ENCODE assay signal across 8 cellular contexts in the genomic region with DNA sequence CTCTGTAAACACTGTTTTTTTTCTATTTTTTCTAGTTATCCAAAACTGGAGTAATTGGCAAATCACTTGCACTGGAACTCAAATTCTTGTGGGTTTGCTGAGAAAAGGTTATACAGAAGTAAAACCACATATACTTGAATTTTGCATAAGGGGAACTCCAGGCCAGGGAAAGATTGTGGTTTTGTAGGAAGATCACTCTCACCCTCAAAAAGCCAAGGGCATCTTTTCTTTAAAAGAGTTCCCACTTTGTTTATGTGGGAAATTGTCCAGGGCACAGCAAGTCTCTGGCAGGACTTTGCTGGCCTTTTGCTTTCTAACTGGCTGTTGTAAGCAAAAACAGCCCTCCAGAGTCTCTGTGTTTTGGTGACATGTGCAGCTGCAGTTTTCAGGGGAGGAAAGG.
DNase-seq lines count a peak whose midpoint lies in the region; ATAC-seq and TF ChIP-seq lines count a peak whose summit lies in the region.

No MANE protein-coding gene starts in this region.

- H3K4me1 ChIP-seq in ACC112 (ENCODE audit: control insufficient read depth, insufficient read depth, low read length, unreplicated experiment) (peaks cover 17% of the 10 kb centered on the region), left lung (peaks cover 0 to 11% of the 10 kb centered on the region in 2 donors), mucosa of descending colon (ENCODE audit: low read depth) (no peaks in the 10 kb centered on the region)

- H3K27me3 ChIP-seq in ACC112 (ENCODE audit: insufficient read depth, low read length): no peaks in the 10 kb centered on the region
- H3K27me3 ChIP-seq in left lung: no peaks in the 10 kb centered on the region

- ATAC-seq in GM19043 (IDR thresholded peaks at IDR 0.05; ENCODE audit: low read depth, unreplicated experiment): peak; percentile 78
- peak; percentile 78 for ATAC-seq in HG03135 (IDR thresholded peaks at IDR 0.05; ENCODE audit: unreplicated experiment)
- ATAC-seq in activated naive CD8-positive, alpha-beta T cell treated with anti-CD3 and anti-CD28 coated beads, Interleukin-2, amount 10 ng/mL, durations not matched to agents 7 days and 5 days (ENCODE audit: low read depth): no peak
- ATAC-seq in left lung: peak; percentile 65
- no peak for ATAC-seq in mucosa of descending colon

- H3K9me3 Mint-ChIP-seq in activated naive CD8-positive, alpha-beta T cell treated with anti-CD3 and anti-CD28 coated beads, Interleukin-2, amount 10 ng/mL, durations not matched to agents 7 days and 5 days: peaks cover 2% of the 10 kb centered on the region

- no peaks in the 10 kb centered on the region for H3K79me2 ChIP-seq in ACC112 (ENCODE audit: control insufficient read depth, insufficient read depth, low read length, unreplicated experiment)

- peak overlapping the region; percentile 65 for H3K4me3 Mint-ChIP-seq in activated naive CD8-positive, alpha-beta T cell treated with anti-CD3 and anti-CD28 coated beads, Interleukin-2, amount 10 ng/mL, durations not matched to agents 7 days and 5 days

- TF ChIP-seq CTCF in left lung (IDR thresholded peaks at IDR 0.05) (no peak), mucosa of descending colon (IDR thresholded peaks at IDR 0.05) (no peak)

- peaks cover 23% of the 10 kb centered on the region for H3K4me1 Mint-ChIP-seq in activated naive CD8-positive, alpha-beta T cell treated with anti-CD3 and anti-CD28 coated beads, Interleukin-2, amount 10 ng/mL, durations not matched to agents 7 days and 5 days

- peak overlapping the region; percentile 33; the same call in 1 of the 2 replicates for H3K27ac ChIP-seq in ACC112 (ENCODE audit: low read depth, low read length)
- no peak overlapping the region for H3K27ac ChIP-seq in left lung

- H3K27me3 Mint-ChIP-seq in activated naive CD8-positive, alpha-beta T cell treated with anti-CD3 and anti-CD28 coated beads, Interleukin-2, amount 10 ng/mL, durations not matched to agents 7 days and 5 days: peaks cover 2% of the 10 kb centered on the region

- peaks cover 5% of the 10 kb centered on the region for H3K36me3 Mint-ChIP-seq in activated naive CD8-positive, alpha-beta T cell treated with anti-CD3 and anti-CD28 coated beads, Interleukin-2, amount 10 ng/mL, durations not matched to agents 7 days and 5 days

- H3K27ac Mint-ChIP-seq in activated naive CD8-positive, alpha-beta T cell treated with anti-CD3 and anti-CD28 coated beads, Interleukin-2, amount 10 ng/mL, durations not matched to agents 7 days and 5 days: peak overlapping the region; percentile 44

- no peak overlapping the region for H3K4me3 ChIP-seq in ACC112 (ENCODE audit: low read depth, low read length)
- no peak overlapping the region for H3K4me3 ChIP-seq in left lung
- no peak overlapping the region for H3K4me3 ChIP-seq in mucosa of descending colon

- intact Hi-C loops in left lung (cut with DNase I) (no loop called here), mucosa of descending colon (cut with DNase I, micrococcal nuclease) (no loop called here)

- H3K9me3 ChIP-seq in left lung (no peaks in the 10 kb centered on the region), mucosa of descending colon (no peaks in the 10 kb centered on the region)

- no peak overlapping the region for H2AFZ ChIP-seq in ACC112 (ENCODE audit: low read length, unreplicated experiment)

- POLR2A ChIA-PET in activated naive CD8-positive, alpha-beta T cell treated with anti-CD3 and anti-CD28 coated beads, Interleukin-2, amount 10 ng/mL, durations not matched to agents 7 days and 5 days (lab: Charles Lee): no interaction called here

- H3K36me3 ChIP-seq in ACC112 (ENCODE audit: insufficient read depth, low read length) (no peaks in the 10 kb centered on the region), left lung (no peaks in the 10 kb centered on the region), mucosa of descending colon (ENCODE audit: low read depth) (no peaks in the 10 kb centered on the region)

- DNase-seq in activated naive CD8-positive, alpha-beta T cell treated with anti-CD3 and anti-CD28 coated beads, Interleukin-2, amount 10 ng/mL, durations not matched to agents 7 days and 5 days: no peak
- DNase-seq in left lung: no peak
- no peak for DNase-seq in mucosa of descending colon
- DNase-seq in effector CD4-positive, alpha-beta T cell: no peak
- no peak for DNase-seq in activated T-cell treated with anti-CD3 and anti-CD28 coated beads, Interleukin-2, amount 50 U/mL, for 48 hours

Comparison
In these comparisons a context has a peak if more than half of its experiments do, and no peak if none do; other contexts are left out.
1. ATAC-seq: peak in GM19043 (single experiment), HG03135 (single experiment) and left lung (single experiment); none in activated naive CD8-positive, alpha-beta T cell treated with anti-CD3 and anti-CD28 coated beads, Interleukin-2, amount 10 ng/mL, durations not matched to agents 7 days and 5 days (single experiment) and mucosa of descending colon (single experiment).